In genomic region chr7:31562002-31562401, GRCh38 we compare ENCODE assay signal across 24 cellular contexts. TPM values are rescaled to one million over a fixed set of nuclear protein-coding genes. Genes with fewer than 3 reads are reported as not detected.
DNase-seq lines count a peak whose midpoint lies in the region; ATAC-seq, FAIRE-seq and TF ChIP-seq lines count a peak whose summit lies in the region.
"Had no signal": no experiment of that assay in that cellular context is flagged by ENCODE, and none has a peak within 500 bp of the region (broad histone marks: within the 10 kb centered on the region; RNA-seq: fewer than 3 reads in every experiment).

No MANE protein-coding gene starts in this region.

- no peak overlapping the region for H3K18ac ChIP-seq in H9 (ENCODE audit: insufficient read length, low read depth, low read length)
- no peak overlapping the region for H3K18ac ChIP-seq in H1 (ENCODE audit: extremely low read depth, low read length)

- peaks cover 42 to 45% of the 10 kb centered on the region in 2 experiments for H3K4me1 Mint-ChIP-seq in H9
- H3K4me1 Mint-ChIP-seq: CD4-positive, alpha-beta memory T cell had no signal

- no peak overlapping the region for H2BK20ac ChIP-seq in H9 (ENCODE audit: low read depth, low read length, poor library complexity, severe bottlenecking)
- H2BK20ac ChIP-seq in H1 (ENCODE audit: low read length) = no peak overlapping the region

- no TSS peak for BruUV-seq in HepG2 (replicated peaks; lab: Mats Ljungman, UMichigan)

- POLR2A ChIA-PET in H1 (lab: Charles Lee; ENCODE audit: partially characterized antibody) = no interaction called here
- POLR2A ChIA-PET in HepG2 (lab: Yijun Ruan, JAX) = no interaction called here

- H3K9me3 ChIP-seq in H9 (ENCODE audit: control insufficient read depth, low read depth, low read length) (no peaks in the 10 kb centered on the region), HUES64 (ENCODE audit: insufficient read depth, low read depth, low read length) (no peaks in the 10 kb centered on the region), H1 (ENCODE audit: insufficient read depth in 2 of 2, low read depth in 1 of 2, low read length in 1 of 2) (no peaks in the 10 kb centered on the region), HepG2 (ENCODE audit: low read length) (no peaks in the 10 kb centered on the region)
- H3K9me3 ChIP-seq: A549 had no signal

- H3K4me3 ChIP-seq in HUES64 (ENCODE audit: low read length) (no peak overlapping the region), H1 (ENCODE audit: extremely low read depth in 1 of 4, insufficient read depth in 2 of 4, low read depth in 3 of 4, low read length in 4 of 4) (peak overlapping the region in 1 of 4 experiments; percentile 24; a peak in 1 of 8 replicates), HepG2 (replicated peaks in 1 of 3; ENCODE audit: insufficient read depth in 1 of 3, low read depth in 2 of 3, low read length in 3 of 3) (no peak overlapping the region)
- H3K4me3 ChIP-seq: A549 had no signal

- no peaks in the 10 kb centered on the region; a peak in 1 of 7 replicates for H3K36me3 Mint-ChIP-seq in H9 (ENCODE audit: insufficient read depth in 1 of 3, low read depth in 3 of 3)
- H3K36me3 Mint-ChIP-seq: CD4-positive, alpha-beta memory T cell had no signal

- H3K27me3 ChIP-seq in H9 (ENCODE audit: insufficient read depth, low read length) (no peaks in the 10 kb centered on the region), HUES64 (ENCODE audit: insufficient read depth, low read length) (peaks cover 9% of the 10 kb centered on the region; the same call in 1 of the 2 replicates), H1 (replicated peaks in 1 of 4; ENCODE audit: control insufficient read depth in 3 of 4, extremely low read depth in 1 of 4, insufficient read depth in 3 of 4, low read length in 3 of 4) (no peaks in the 10 kb centered on the region; a peak in 1 of 7 replicates), HepG2 (ENCODE audit: control insufficient read depth in 1 of 2, insufficient read depth in 2 of 2, low read length in 2 of 2) (no peaks in the 10 kb centered on the region)

- H4K91ac ChIP-seq in H9 (ENCODE audit: insufficient read length, low read depth, low read length) (no peak overlapping the region), H1 (replicated peaks; ENCODE audit: insufficient read length, low read length) (no peak overlapping the region)

- no peak overlapping the region for H3K4ac ChIP-seq in H9 (ENCODE audit: low read depth, low read length)
- no peak overlapping the region for H3K4ac ChIP-seq in H1 (replicated peaks; ENCODE audit: insufficient read length, low read depth, low read length)

- TF ChIP-seq EP300 in H1 (IDR thresholded peaks at IDR 0.05; ENCODE audit: borderline replicate concordance in 1 of 2, low read depth in 2 of 2, low read length in 2 of 2) (no peak), HepG2 (IDR thresholded peaks at IDR 0.05; ENCODE audit: low read depth in 2 of 2, low read length in 2 of 2) (no peak), HepG2 (CRISPR knock-in tag; IDR thresholded peaks at IDR 0.05; ENCODE audit: borderline replicate concordance) (no peak)

- H3K9me3 Mint-ChIP-seq in H9 = peaks cover 0 to 4% of the 10 kb centered on the region in 2 experiments; a peak in 1 of 5 replicates

- H3K36me3 ChIP-seq in HUES64 (ENCODE audit: insufficient read depth, low read length) = no peaks in the 10 kb centered on the region
- no peaks in the 10 kb centered on the region for H3K36me3 ChIP-seq in H1 (ENCODE audit: control insufficient read depth in 2 of 4, insufficient read depth in 4 of 4, low read length in 3 of 4)
- H3K36me3 ChIP-seq in HepG2 (replicated peaks in 1 of 2; ENCODE audit: control insufficient read depth in 1 of 2, insufficient read depth in 2 of 2, low read length in 2 of 2) = no peaks in the 10 kb centered on the region

- no peak for TF ChIP-seq POLR2A in H1 (IDR thresholded peaks at IDR 0.05; ENCODE audit: control extremely low read depth in 1 of 2, low read depth in 2 of 2, low read length in 2 of 2)
- TF ChIP-seq POLR2A in HepG2 (IDR thresholded peaks at IDR 0.05; ENCODE audit: insufficient read depth in 1 of 2, low read depth in 2 of 2, low read length in 2 of 2) = no peak

- H3K23me2 ChIP-seq in H9 (ENCODE audit: insufficient read length, low read depth, low read length, poor library complexity, severe bottlenecking) (no peaks in the 10 kb centered on the region), H1 (ENCODE audit: low read depth, low read length) (no peaks in the 10 kb centered on the region)

- CTCF ChIA-PET in H1 (lab: Charles Lee; ENCODE audit: partially characterized antibody) = no interaction called here
- CTCF ChIA-PET in HepG2 (lab: Yijun Ruan, JAX; ENCODE audit: low intra/inter-chr PET ratio, low total read pairs) = no interaction called here

- TF ChIP-seq RAD21 in H1 (IDR thresholded peaks at IDR 0.05 in 1 of 2, conservative IDR thresholded peaks at IDR 0.05 in 1 of 2; ENCODE audit: low read depth in 2 of 2, low read length in 2 of 2) = no peak
- TF ChIP-seq RAD21 in HepG2 (CRISPR knock-in tag; IDR thresholded peaks at IDR 0.05) = no peak

- H2BK12ac ChIP-seq in H9 (ENCODE audit: insufficient read length, low read depth, low read length) = no peak overlapping the region
- H2BK12ac ChIP-seq in H1 (ENCODE audit: low read depth, low read length) = no peak overlapping the region

- no peak overlapping the region for H4K5ac ChIP-seq in H9 (ENCODE audit: insufficient read length, low read depth, low read length)
- H4K5ac ChIP-seq in H1 (ENCODE audit: insufficient read length, low read depth, low read length) = no peak overlapping the region

- H2AK5ac ChIP-seq in H9 (ENCODE audit: insufficient read length, low read length) (no peak overlapping the region), H1 (ENCODE audit: low read depth, low read length) (no peak overlapping the region)

- no peak overlapping the region for H3K27ac Mint-ChIP-seq in H9
- H3K27ac Mint-ChIP-seq: CD4-positive, alpha-beta memory T cell had no signal

- no peaks in the 10 kb centered on the region for H3K79me1 ChIP-seq in H9 (ENCODE audit: insufficient read depth, low read depth, low read length, poor library complexity, severe bottlenecking)
- no peaks in the 10 kb centered on the region for H3K79me1 ChIP-seq in H1 (ENCODE audit: low read depth, low read length)

- H3K27ac ChIP-seq in H9 (ENCODE audit: insufficient read length, low read depth, low read length) = no peak overlapping the region
- H3K27ac ChIP-seq in HUES64 (ENCODE audit: low read depth, low read length) = peak overlapping the region; percentile 64; the same call in 1 of the 2 replicates
- no peak overlapping the region for H3K27ac ChIP-seq in H1 (ENCODE audit: low read depth, low read length)
- H3K27ac ChIP-seq in HepG2 (ENCODE audit: extremely low read length, insufficient read depth, low read length) = no peak overlapping the region
- H3K27ac ChIP-seq: A549 had no signal

- H3K4me3 Mint-ChIP-seq in H9 = no peak overlapping the region
- H3K4me3 Mint-ChIP-seq: CD4-positive, alpha-beta memory T cell had no signal

- intact Hi-C loops in HepG2 (cut with micrococcal nuclease; ENCODE audit: unreplicated experiment) = no loop called here

- H3K14ac ChIP-seq in H9 (ENCODE audit: insufficient read depth, low read length) (no peak overlapping the region), H1 (ENCODE audit: insufficient read length) (no peak overlapping the region)

- H4K20me1 ChIP-seq in H9 (ENCODE audit: control insufficient read depth, insufficient read depth, insufficient read length) (no peaks in the 10 kb centered on the region), H1 (replicated peaks in 1 of 2; ENCODE audit: control insufficient read depth in 1 of 2, insufficient read depth in 2 of 2, low read length in 2 of 2) (no peaks in the 10 kb centered on the region), HepG2 (ENCODE audit: insufficient read depth, low read length) (no peaks in the 10 kb centered on the region)

- H2BK5ac ChIP-seq in H9 (ENCODE audit: insufficient read length, low read length) (no peak overlapping the region), H1 (ENCODE audit: low read depth, low read length) (0 out of 2 replicates have a peak overlapping the region, but pooled peaks have one; percentile 18)

- H3K79me2 ChIP-seq in H9 (ENCODE audit: insufficient read depth, low read length) (no peaks in the 10 kb centered on the region), H1 (ENCODE audit: control insufficient read depth in 1 of 2, insufficient read depth in 2 of 2, low read length in 2 of 2) (no peaks in the 10 kb centered on the region), HepG2 (ENCODE audit: insufficient read depth, low read length) (no peaks in the 10 kb centered on the region)

- H3K56ac ChIP-seq in H9 (ENCODE audit: insufficient read length, low read depth, low read length) = no peak overlapping the region
- no peak overlapping the region for H3K56ac ChIP-seq in H1 (replicated peaks; ENCODE audit: insufficient read length, low read depth, low read length)

- peak overlapping the region; percentile 10 for H3K4me2 ChIP-seq in H9 (ENCODE audit: insufficient read depth, insufficient read length, low read length)
- H3K4me2 ChIP-seq in H1 (ENCODE audit: insufficient read depth in 1 of 2, low read depth in 2 of 2, low read length in 2 of 2) = peak overlapping the region; percentile 22 to 46; a peak in 3 of 4 replicates
- no peak overlapping the region for H3K4me2 ChIP-seq in HepG2 (ENCODE audit: low read depth, low read length)
- H3K4me2 ChIP-seq: A549 had no signal

- no peak overlapping the region for H2BK15ac ChIP-seq in H9 (ENCODE audit: low read depth, low read length)
- H2BK15ac ChIP-seq in H1 (ENCODE audit: low read length) = no peak overlapping the region

- peak; percentile 82 for FAIRE-seq in H1 (lab: Jason Lieb, UNC)
- no peak for FAIRE-seq in HepG2 (lab: Jason Lieb, UNC)
- FAIRE-seq in HTR-8/SVneo (lab: Jason Lieb, UNC) = no peak
- FAIRE-seq: A549, GM12891, GM18507 had no signal

- H3K9ac ChIP-seq in H9 (ENCODE audit: extremely low read depth, insufficient read length, low read length) (no peak overlapping the region), HUES64 (ENCODE audit: low read depth, low read length) (no peak overlapping the region), H1 (replicated peaks in 1 of 4; ENCODE audit: extremely low read depth in 1 of 4, low read depth in 3 of 4, low read length in 3 of 4) (no peak overlapping the region), HepG2 (ENCODE audit: insufficient read depth, low read depth, low read length) (no peak overlapping the region)

- ATAC-seq in HepG2 = no peak
- ATAC-seq: A549 had no signal

- no peak overlapping the region for H3T11ph ChIP-seq in H9 (ENCODE audit: low read length)

- peaks cover 8% of the 10 kb centered on the region for H3K27me3 Mint-ChIP-seq in H9 (ENCODE audit: low read depth)
- H3K27me3 Mint-ChIP-seq: CD4-positive, alpha-beta memory T cell had no signal

- peaks cover 9% of the 10 kb centered on the region for H3K4me1 ChIP-seq in H9 (ENCODE audit: insufficient read depth, low read length)
- peaks cover 27% of the 10 kb centered on the region for H3K4me1 ChIP-seq in HUES64 (ENCODE audit: insufficient read depth, low read length)
- peaks cover 0 to 11% (median 4%) of the 10 kb centered on the region in 4 experiments; a peak in 4 of 7 replicates for H3K4me1 ChIP-seq in H1 (replicated peaks in 1 of 4; ENCODE audit: control insufficient read depth in 3 of 4, insufficient read depth in 4 of 4, low read length in 3 of 4)
- H3K4me1 ChIP-seq in HepG2 (ENCODE audit: insufficient read depth, low read length) = no peaks in the 10 kb centered on the region
- H3K4me1 ChIP-seq: A549 had no signal

- DNase-seq in H9 (no peak), H1 (ENCODE audit: low read depth in 1 of 2, low spot score in 2 of 2) (no peak), hypothalamus (lab: John Stamatoyannopoulos, UW) (no peak), HepG2 (ENCODE audit: low spot score) (no peak), AML-193 (lab: John Stamatoyannopoulos, UW) (no peak), HTR-8/SVneo (ENCODE audit: insufficient read length, low spot score) (no peak)
- DNase-seq: 8988T; ACHN; C1 segment of cervical spinal cord; Calu3; CD4-positive, alpha-beta memory T cell; COR-L47; DMS53; DMS79 treated with DMSO at 0.1 percent for 48 hours; GF-D8; HCEC 1CT had no signal

- in situ Hi-C loops in HepG2 (cut with HindIII; ENCODE audit: extremely low pct_ligation_motif_present, low pct_unique_long_range_greater_than_20kb) = no loop called here

- no peak overlapping the region for H4K8ac ChIP-seq in H9 (replicated peaks; ENCODE audit: insufficient read length, low read depth, low read length)
- no peak overlapping the region for H4K8ac ChIP-seq in H1 (ENCODE audit: extremely low read depth, insufficient read depth, low read length)

- no CpG with 5 or more reads among the region's 1 CpG for WGBS in H9 (ENCODE audit: extremely low coverage, insufficient read length, low lambda C conversion rate)
- no CpG with 5 or more reads among the region's 1 CpG for WGBS in HUES64
- WGBS in H1 (ENCODE audit: extremely low coverage in 1 of 2, insufficient coverage in 1 of 2, insufficient read length in 1 of 2, insufficient replicate concordance in 2 of 2, low coverage in 1 of 2, low lambda C conversion rate in 2 of 2, missing lambda C conversion rate in 1 of 2), 2 experiments = 35% methylated on average over 1 of the region's 1 CpG; no CpG with 5 or more reads in 1 of the 2 experiments
- 36% methylated on average over 1 of the region's 1 CpG for WGBS in HepG2 (ENCODE audit: low lambda C conversion rate)

- H2BK120ac ChIP-seq in H9 (ENCODE audit: low read depth, low read length, poor library complexity, severe bottlenecking) (no peak overlapping the region), H1 (replicated peaks; ENCODE audit: low read depth, low read length) (no peak overlapping the region)

- H2AFZ ChIP-seq in H9 (ENCODE audit: low read length) = no peak overlapping the region
- no peak overlapping the region for H2AFZ ChIP-seq in H1 (ENCODE audit: low read length)
- H2AFZ ChIP-seq in HepG2 (ENCODE audit: low read length) = no peak overlapping the region

- no peak overlapping the region for H3K23ac ChIP-seq in H9 (ENCODE audit: insufficient read length, low read depth, low read length)
- no peak overlapping the region for H3K23ac ChIP-seq in H1 (ENCODE audit: insufficient read length)

- TF ChIP-seq CTCF in H9 (conservative IDR thresholded peaks at IDR 0.05) (no peak), H1 (IDR thresholded peaks at IDR 0.05; ENCODE audit: control extremely low read depth in 1 of 3, insufficient read depth in 1 of 3, low read depth in 1 of 3, low read length in 3 of 3) (no peak), HepG2 (CRISPR knock-in tag; IDR thresholded peaks at IDR 0.05) (no peak)

RNA-seq across cellular contexts. Expression of gene ITPRID1, which starts 48.1 kb away (rescaled TPM):
- total RNA-seq in H9 (2021) = 1.1 and 1.2 TPM in 2 replicates
- polyA plus RNA-seq in HUES64 (2013, experiment 1 of 2) = 0.80 TPM
- polyA plus RNA-seq in HUES64 (2013, experiment 2 of 2) = 0.32 TPM
- 0.13 and 0.47 TPM in 2 replicates for total RNA-seq in H1 (2021; fragmentation: NEBNext Ultra II Directional; extraction: Animal tissue kit (Norgen Biotek cat#: 25700))
- 0.03 and 0.09 TPM in 2 replicates for polyA plus RNA-seq in H1 (2011; rRNA removed)
- polyA plus RNA-seq in H1 (2011; cell fraction: cytosol; rRNA removed) = 0.09 TPM
- polyA plus RNA-seq in H1 (2011; cell fraction: nucleus; rRNA removed) = 0.23 TPM
- polyA plus RNA-seq in H1 (2012, experiment 1 of 2) = 0.09 to 0.41 TPM (median 0.22 TPM) in 4 replicates
- not detected for polyA plus RNA-seq in H1 (2012, experiment 2 of 2)
- polyA plus RNA-seq in H1 (2013, experiment 1 of 2) = 0.45 TPM
- 0.48 TPM for polyA plus RNA-seq in H1 (2013, experiment 2 of 2)
- polyA minus RNA-seq in H1 (2011; rRNA and poly(A)+ RNA removed) = 0.41 and 0.57 TPM in 2 replicates
- not detected for polyA minus RNA-seq in H1 (2011; cell fraction: cytosol; rRNA and poly(A)+ RNA removed)
- polyA minus RNA-seq in H1 (2011; cell fraction: nucleus; rRNA and poly(A)+ RNA removed) = 0.60 TPM
- not detected in 2 replicates for total RNA-seq in HepG2 (2016; rRNA removed; fragmentation: Illumina TruSeq; extraction: Trizol)
- not detected in 2 replicates for total RNA-seq in HepG2 (2016; cell fraction: cytosol; rRNA removed; fragmentation: Illumina TruSeq; extraction: Trizol; ENCODE audit: low read depth)
- not detected in 2 replicates for total RNA-seq in HepG2 (2016; cell fraction: insoluble cytoplasmic fraction; rRNA removed; fragmentation: Illumina TruSeq; extraction: Trizol)
- total RNA-seq in HepG2 (2016; cell fraction: membrane; rRNA removed; fragmentation: Illumina TruSeq; extraction: Trizol) = not detected in 2 replicates
- total RNA-seq in HepG2 (2016; cell fraction: nucleus; rRNA removed; fragmentation: Illumina TruSeq; extraction: Trizol) = not detected in 2 replicates
- not detected in 2 replicates for polyA plus RNA-seq in HepG2 (2011; rRNA removed)
- not detected in 2 replicates for polyA plus RNA-seq in HepG2 (2011; cell fraction: cytosol; rRNA removed)
- not detected in 2 replicates for polyA plus RNA-seq in HepG2 (2011; cell fraction: nucleus; rRNA removed)
- not detected in 2 replicates for polyA plus RNA-seq in HepG2 (2012)
- polyA plus RNA-seq in HepG2 (2016; cell fraction: cytosol; fragmentation: Illumina TruSeq; extraction: Trizol; ENCODE audit: low read depth) = not detected in 2 replicates
- polyA plus RNA-seq in HepG2 (2016; cell fraction: insoluble cytoplasmic fraction; fragmentation: Illumina TruSeq; extraction: Trizol; ENCODE audit: low read depth) = not detected in 2 replicates
- polyA plus RNA-seq in HepG2 (2016; cell fraction: membrane; fragmentation: Illumina TruSeq; extraction: Trizol; ENCODE audit: low read depth) = not detected in 2 replicates
- polyA plus RNA-seq in HepG2 (2016; cell fraction: nucleus; fragmentation: Illumina TruSeq; extraction: Trizol; ENCODE audit: insufficient read depth, low read depth) = not detected in 2 replicates
- not detected in 2 replicates for polyA minus RNA-seq in HepG2 (2011; rRNA and poly(A)+ RNA removed; ENCODE audit: low replicate concordance)
- polyA minus RNA-seq in HepG2 (2011; cell fraction: cytosol; rRNA and poly(A)+ RNA removed) = not detected in 2 replicates
- polyA minus RNA-seq in HepG2 (2011; cell fraction: nucleus; rRNA and poly(A)+ RNA removed) = not detected in 2 replicates
- total RNA-seq: CD4-positive, alpha-beta memory T cell; Daoy; G401; H4 had no signal
- polyA plus RNA-seq: A549; BJ; CD4-positive, alpha-beta memory T cell had no signal
